In the genomic region with DNA sequence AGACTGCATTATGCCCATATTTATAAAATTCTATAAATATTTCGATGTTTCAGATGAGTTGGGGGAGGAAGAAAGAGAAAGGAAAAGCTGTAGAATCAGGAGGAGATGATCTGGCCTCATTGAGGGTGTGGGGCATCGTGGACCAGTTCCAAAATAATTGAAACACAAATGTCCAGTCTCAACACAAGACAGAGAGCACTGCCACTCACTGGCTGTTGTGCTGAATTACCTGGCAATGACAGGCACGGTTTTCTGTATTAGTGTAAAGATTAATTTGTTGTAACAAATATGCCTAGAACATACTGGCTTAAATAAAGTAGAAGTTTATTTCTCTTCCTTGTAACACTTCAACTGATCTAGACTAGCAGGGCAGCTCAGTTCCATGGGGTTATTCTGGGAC, we compare ENCODE assay signal across 13 cellular contexts. TPM values are rescaled to one million over a fixed set of nuclear protein-coding genes. Genes with fewer than 3 reads are reported as not detected.
A peak's percentile ranks its signal among the peaks of the same experiment; 100 is the strongest.
DNase-seq lines count a peak whose midpoint lies in the region; ATAC-seq, FAIRE-seq and TF ChIP-seq lines count a peak whose summit lies in the region.
"Had no signal": no experiment of that assay in that cellular context is flagged by ENCODE, and none has a peak within 500 bp of the region (broad histone marks: within the 10 kb centered on the region; RNA-seq: fewer than 3 reads in every experiment).

No MANE protein-coding gene starts in this region.

- H3K79me2 ChIP-seq in GM12878 (ENCODE audit: control insufficient read depth, insufficient read depth, low read length) = no peaks in the 10 kb centered on the region
- no peaks in the 10 kb centered on the region for H3K79me2 ChIP-seq in neural progenitor cell (ENCODE audit: low read depth)

- SMC1A ChIA-PET in GM12878 (lab: Charles Lee; ENCODE audit: uncharacterized antibody, unreplicated experiment) = interaction anchor here (1.0 to 1.5 kb wide), 2 partner anchors 19 to 82 kb away, joined by 5 read pairs; no protein-coding TSS in a partner anchor

- no peak for TF ChIP-seq EP300 in GM12878 (IDR thresholded peaks at IDR 0.05; ENCODE audit: borderline replicate concordance in 1 of 2, control insufficient read depth in 1 of 2, low read depth in 2 of 2, low read length in 2 of 2)

- H3K9me3 ChIP-seq in GM12878 (replicated peaks; ENCODE audit: control insufficient read depth, insufficient read depth, low read length) (no peaks in the 10 kb centered on the region), neural progenitor cell (ENCODE audit: low read depth) (no peaks in the 10 kb centered on the region)

- no peaks in the 10 kb centered on the region for H3K9me3 Mint-ChIP-seq in neural progenitor cell

- H3K27ac ChIP-seq in GM12878 (ENCODE audit: control insufficient read depth, insufficient read depth) (no peak overlapping the region), neural progenitor cell (no peak overlapping the region)

- RAD21 ChIA-PET in GM12878 (lab: Charles Lee; ENCODE audit: unreplicated experiment) = no interaction called here

- H3K4me1 ChIP-seq in GM12878 (ENCODE audit: control insufficient read depth, insufficient read depth, low read length) (no peaks in the 10 kb centered on the region), neural progenitor cell (no peaks in the 10 kb centered on the region)

- FAIRE-seq in HTR-8/SVneo (lab: Jason Lieb, UNC) = peak; percentile 59
- FAIRE-seq in GM12878 (lab: Jason Lieb, UNC) = no peak
- FAIRE-seq in H54 (lab: Jason Lieb, UNC) = no peak

- CTCF ChIA-PET in GM12878 (lab: Yijun Ruan, JAX) = interaction anchor here (1.1 to 2.0 kb wide), 3 partner anchors 10 to 66 kb away, joined by 4 to 8 read pairs (median 5); no protein-coding TSS in a partner anchor

- intact Hi-C loops in GM12878 (cut with micrococcal nuclease; ENCODE audit: unreplicated experiment) = loop anchor here (2.0 kb wide), 1 partner anchor 64 kb away; no protein-coding TSS in a partner anchor

- H3K27me3 ChIP-seq in GM12878 (replicated peaks in 1 of 2; ENCODE audit: control insufficient read depth in 2 of 2, insufficient read depth in 2 of 2, low read length in 1 of 2) (no peaks in the 10 kb centered on the region), neural progenitor cell (no peaks in the 10 kb centered on the region)

- TF ChIP-seq CTCF in GM12878 (IDR thresholded peaks at IDR 0.05 in 2 of 3, conservative IDR thresholded peaks at IDR 0.05 in 1 of 3; ENCODE audit: control insufficient read depth in 2 of 3, extremely low read depth in 1 of 3, insufficient read depth in 1 of 3, low read depth in 3 of 3, low read length in 3 of 3) (peak in 2 of 3 experiments; percentile 29 to 40; a peak in 3 of 6 replicates), neural progenitor cell (IDR thresholded peaks at IDR 0.05) (peak; percentile 17)

- H3K4me1 Mint-ChIP-seq in neural progenitor cell = no peaks in the 10 kb centered on the region

- peak; percentile 50; the same call in 2 of the 3 replicates for ATAC-seq in GM12878

- no peaks in the 10 kb centered on the region for H3F3A ChIP-seq in neural progenitor cell (ENCODE audit: low read depth)

- 72% methylated on average over 3 of the region's 3 CpGs for WGBS in GM12878 (ENCODE audit: insufficient coverage, insufficient replicate concordance, low lambda C conversion rate, missing lambda C conversion rate)

- H3K36me3 Mint-ChIP-seq in neural progenitor cell = no peaks in the 10 kb centered on the region

- H3K4me2 ChIP-seq in GM12878 (ENCODE audit: control insufficient read depth, insufficient read depth) (no peak overlapping the region), neural progenitor cell (no peak overlapping the region)

- H3K4me3 ChIP-seq in GM12878 (no peak overlapping the region), neural progenitor cell (no peak overlapping the region)

- H4K20me1 ChIP-seq in GM12878 (ENCODE audit: control insufficient read depth, insufficient read depth) (no peaks in the 10 kb centered on the region), neural progenitor cell (ENCODE audit: low read depth) (no peaks in the 10 kb centered on the region)

- H3K9ac ChIP-seq in GM12878 (ENCODE audit: control insufficient read depth, insufficient read depth, low read length) (no peak overlapping the region), neural progenitor cell (no peak overlapping the region)

- H3K36me3 ChIP-seq in GM12878 (ENCODE audit: control insufficient read depth in 2 of 2, insufficient read depth in 2 of 2, low read length in 1 of 2) = no peaks in the 10 kb centered on the region
- H3K36me3 ChIP-seq in neural progenitor cell = no peaks in the 10 kb centered on the region

- no TSS peak for BruUV-seq in GM12878 (replicated peaks; lab: Mats Ljungman, UMichigan)

- DNase-seq in ELR (ENCODE audit: low read depth) (peak; percentile 44), HTR-8/SVneo (ENCODE audit: insufficient read length, low spot score) (peak; percentile 29), GM12878 (ENCODE audit: low read depth, low spot score) (no peak), neural progenitor cell (ENCODE audit: low spot score) (no peak), SK-N-DZ (ENCODE audit: low spot score) (no peak), H54 (ENCODE audit: insufficient read length, low spot score) (no peak), DMS114 treated with DMSO at 0.1 percent for 48 hours (lab: John Stamatoyannopoulos, UW; ENCODE audit: unreplicated experiment) (no peak)
- DNase-seq: activated CD8-positive, alpha-beta memory T cell treated with anti-CD3 and anti-CD28 coated beads, Interleukin-2, amount 50 U/mL, for 4 hours; anterior cingulate cortex; DMS79 treated with DMSO at 0.1 percent for 48 hours; mesenchymal stem cell; NCI-H1930 had no signal

- TF ChIP-seq POLR2A in GM12878 (IDR thresholded peaks at IDR 0.05; ENCODE audit: low read depth, low read length) (no peak), H54 (IDR thresholded peaks at IDR 0.05; ENCODE audit: low read depth, low read length) (no peak)

- no peak overlapping the region for H3K4me3 Mint-ChIP-seq in neural progenitor cell

- POLR2A ChIA-PET in GM12878 (lab: Charles Lee) = no interaction called here

- TF ChIP-seq RAD21 in GM12878 (IDR thresholded peaks at IDR 0.05; ENCODE audit: insufficient read depth, low read depth, low read length) = peak; percentile 37

- H3K27me3 Mint-ChIP-seq in neural progenitor cell (ENCODE audit: insufficient read depth, low read depth) = no peaks in the 10 kb centered on the region
- H3K27me3 Mint-ChIP-seq: progenitor cell of endocrine pancreas had no signal

- H2AFZ ChIP-seq in GM12878 (ENCODE audit: control insufficient read depth, low read depth, low read length) = no peak overlapping the region
- H2AFZ ChIP-seq in neural progenitor cell (replicated peaks) = no peak overlapping the region

- H3K27ac Mint-ChIP-seq in neural progenitor cell = no peak overlapping the region
- H3K27ac Mint-ChIP-seq: progenitor cell of endocrine pancreas had no signal

- in situ Hi-C loops in GM12878 (cut with MboI) = no loop called here

TF ChIP-seq in GM12878, 131 proteins besides CTCF, POLR2A, EP300 and RAD21:
- TF ChIP-seq, protein P1, sequence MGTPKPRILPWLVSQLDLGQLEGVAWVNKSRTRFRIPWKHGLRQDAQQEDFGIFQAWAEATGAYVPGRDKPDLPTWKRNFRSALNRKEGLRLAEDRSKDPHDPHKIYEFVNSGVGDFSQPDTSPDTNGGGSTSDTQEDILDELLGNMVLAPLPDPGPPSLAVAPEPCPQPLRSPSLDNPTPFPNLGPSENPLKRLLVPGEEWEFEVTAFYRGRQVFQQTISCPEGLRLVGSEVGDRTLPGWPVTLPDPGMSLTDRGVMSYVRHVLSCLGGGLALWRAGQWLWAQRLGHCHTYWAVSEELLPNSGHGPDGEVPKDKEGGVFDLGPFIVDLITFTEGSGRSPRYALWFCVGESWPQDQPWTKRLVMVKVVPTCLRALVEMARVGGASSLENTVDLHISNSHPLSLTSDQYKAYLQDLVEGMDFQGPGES (IDR thresholded peaks at IDR 0.05) = no peak
- peak; percentile 30; the same call in 1 of the 2 replicates for TF ChIP-seq SMC3 (IDR thresholded peaks at IDR 0.05; ENCODE audit: borderline replicate concordance, low read length)

RNA-seq across cellular contexts. Expression of a gene that starts 24.1 kb away (rescaled TPM):
- 27.5 and 34.0 TPM in 2 replicates for total RNA-seq in GM12878 (2013; cell fraction: nucleolus; rRNA removed)
- total RNA-seq in GM12878 (2014; rRNA removed) (46.8 and 47.0 TPM in 2 replicates), GM12878 (2014; rRNA removed; fragmentation: Illumina TruSeq; extraction: Trizol) (46.7 and 49.0 TPM in 2 replicates), GM12878 (2021) (75.8 and 78.9 TPM in 2 replicates), neural progenitor cell (ENCODE audit: low replicate concordance) (15.4 and 17.5 TPM in 2 replicates)
- polyA plus RNA-seq in GM12878 (2011; ENCODE audit: low read depth) = 62.9 TPM
- polyA plus RNA-seq in GM12878 (2011; rRNA removed) (112 and 129 TPM in 2 replicates), GM12878 (2014; fragmentation: Illumina TruSeq; extraction: Trizol) (38.5 and 43.9 TPM in 2 replicates), GM12878 (2014; fragmentation: Nextera tagmentation; extraction: Ambion mirVana) (10 to 100 TPM; 48.8 to 86.2 TPM), GM12878 (2014; rRNA removed) (57.8 and 69.5 TPM in 2 replicates), GM12878 (2016; fragmentation: Nextera tagmentation; extraction: Ambion mirVana) (100 to 1,000 TPM; 210 to 221 TPM)
- 51.8 and 53.5 TPM in 2 replicates for polyA plus RNA-seq in GM12878 (2011; cell fraction: cytosol; rRNA removed)
- 23.7 and 26.3 TPM in 2 replicates for polyA plus RNA-seq in GM12878 (2011; cell fraction: nucleus; rRNA removed)
- polyA plus RNA-seq in GM12878 (2012) = 44.8 and 64.0 TPM in 2 replicates
- polyA minus RNA-seq in GM12878 (2011; rRNA and poly(A)+ RNA removed) = 10.5 and 10.9 TPM in 2 replicates
- polyA minus RNA-seq in GM12878 (2011; cell fraction: cytosol; rRNA and poly(A)+ RNA removed) = 14.0 and 18.2 TPM in 2 replicates
- polyA minus RNA-seq in GM12878 (2011; cell fraction: nucleus; rRNA and poly(A)+ RNA removed) = 11.8 and 30.4 TPM in 2 replicates
- 18.8 and 22.4 TPM in 2 replicates for polyA plus RNA-seq in SK-N-DZ (2014; cell fraction: cytosol; rRNA removed)
- polyA plus RNA-seq in SK-N-DZ (2014; cell fraction: nucleus; rRNA removed) = 6.5 and 9.0 TPM in 2 replicates

Comparison
In these comparisons a context has a peak if more than half of its experiments do, and no peak if none do; other contexts are left out.
1. DNase-seq: peak in ELR (single experiment) and HTR-8/SVneo (single experiment); none in GM12878 (single experiment), neural progenitor cell (single experiment), SK-N-DZ (single experiment), H54 (single experiment) and DMS114 treated with DMSO at 0.1 percent for 48 hours (single experiment).